Comparison of ENCODE assay signal across 8 cellular contexts in the genomic region with DNA sequence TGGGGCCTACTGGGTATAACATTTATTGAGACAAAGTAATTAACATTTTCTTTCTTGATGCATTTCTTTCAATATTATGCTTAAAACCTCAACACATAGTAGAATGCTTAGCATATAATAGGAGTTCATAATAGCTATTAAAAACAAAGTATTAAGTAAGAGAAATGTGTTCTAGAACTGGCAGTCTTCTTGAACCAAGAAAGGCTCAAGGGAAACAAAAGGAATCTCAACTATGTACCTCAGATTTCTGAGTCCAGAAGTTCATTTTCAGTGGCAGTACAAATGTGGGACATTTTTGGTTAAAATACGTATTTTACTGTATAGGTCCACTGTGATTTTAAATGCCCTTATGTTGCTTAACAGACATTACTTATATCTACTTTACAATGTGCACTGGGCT.
"Had no signal": no experiment of that assay in that cellular context is flagged by ENCODE, and none has a peak within 500 bp of the region (broad histone marks: within the 10 kb centered on the region; RNA-seq: fewer than 3 reads in every experiment).

No MANE protein-coding gene starts in this region.

- H3K4me3 ChIP-seq: GM23248, K562 had no signal

- H3K27ac ChIP-seq: GM23248 had no signal

- ATAC-seq: K562 had no signal

- H3K9ac ChIP-seq: GM23248 had no signal

- H2AFZ ChIP-seq: GM23248 had no signal

- FAIRE-seq: HTR-8/SVneo, K562 had no signal

- DNase-seq: GM23248, GOT3, H9, HCEC 1CT, IMR-90, KG1 had no signal
